ENCODE assay signal across 9 cellular contexts in genomic region chr20:51447097-51447764, GRCh38.
A peak's percentile ranks its signal among the peaks of the same experiment; 100 is the strongest.
DNase-seq lines count a peak whose midpoint lies in the region; ATAC-seq, FAIRE-seq and TF ChIP-seq lines count a peak whose summit lies in the region.
"Had no signal": no experiment of that assay in that cellular context is flagged by ENCODE, and none has a peak within 500 bp of the region (broad histone marks: within the 10 kb centered on the region; RNA-seq: fewer than 3 reads in every experiment).

No MANE protein-coding gene starts in this region.

- no peak overlapping the region for H3K27ac Mint-ChIP-seq in endodermal cell
- peak overlapping the region; percentile 94 for H3K27ac Mint-ChIP-seq in mesothelial cell of epicardium

- H3K4me3 Mint-ChIP-seq in endodermal cell (no peak overlapping the region), mesothelial cell of epicardium (no peak overlapping the region)
- H3K4me3 Mint-ChIP-seq: naive B cell had no signal

- H3K4me3 ChIP-seq in A549 (0 out of 3 replicates have a peak overlapping the region, but pooled peaks have one; percentile 1), endodermal cell (ENCODE audit: low read length) (no peak overlapping the region)

- no peaks in the 10 kb centered on the region for H3K36me3 ChIP-seq in endodermal cell (ENCODE audit: control insufficient read depth, insufficient read depth, low read length)

- FAIRE-seq in A549 (lab: Jason Lieb, UNC) = no peak

- peak; percentile 60 to 77 for DNase-seq in A549 (ENCODE audit: low read depth in 1 of 2, low spot score in 1 of 2)
- DNase-seq in LoVo (ENCODE audit: low spot score) = peak; percentile 37
- DNase-seq in endodermal cell = no peak
- peak in 1 of 2 experiments; percentile 56 for DNase-seq in mesothelial cell of epicardium (ENCODE audit: low spot score in 2 of 2, unreplicated experiment in 2 of 2)
- no peak for DNase-seq in NCI-H1105 treated with DMSO at 0.1 percent for 48 hours (lab: John Stamatoyannopoulos, UW)
- DNase-seq in effector CD8-positive, alpha-beta T cell (lab: John Stamatoyannopoulos, UW) = no peak
- DNase-seq: naive B cell had no signal

- peak overlapping the region; percentile 23 for H3K9ac ChIP-seq in endodermal cell (ENCODE audit: extremely low read depth, low read length, poor library complexity, severe bottlenecking)

- POLR2A ChIA-PET in A549 (lab: Yijun Ruan, JAX) = interaction anchor here (1.1 kb wide), 1 partner anchor 9 kb away, joined by 8 read pairs; no protein-coding TSS in a partner anchor

- H3K27me3 Mint-ChIP-seq in endodermal cell (ENCODE audit: insufficient read depth) (no peaks in the 10 kb centered on the region), mesothelial cell of epicardium (ENCODE audit: low read depth) (no peaks in the 10 kb centered on the region)
- H3K27me3 Mint-ChIP-seq: naive B cell had no signal

- 4% methylated on average over 14 of the region's 14 CpGs for WGBS in A549 (ENCODE audit: missing lambda C conversion rate)
- WGBS in endodermal cell (ENCODE audit: insufficient coverage in 1 of 2, insufficient read length in 1 of 2), 2 experiments = 74 to 85% methylated on average over 10 to 14 of the region's 14 CpGs

- ATAC-seq in A549 (peak; percentile 65 to 80), HG02885 (IDR thresholded peaks at IDR 0.05; ENCODE audit: poor library complexity, unreplicated experiment) (no peak), HG03460 (IDR thresholded peaks at IDR 0.05; ENCODE audit: unreplicated experiment) (no peak)

- peak in 1 of 2 experiments; percentile 10; a peak in 1 of 5 replicates for TF ChIP-seq EP300 in A549 (IDR thresholded peaks at IDR 0.05)

- H3K4me1 ChIP-seq in A549 = peaks cover 49% of the 10 kb centered on the region
- H3K4me1 ChIP-seq in endodermal cell (ENCODE audit: control insufficient read depth, insufficient read depth, low read length) = no peaks in the 10 kb centered on the region

- CTCF ChIA-PET in A549 (lab: Yijun Ruan, JAX) = interaction anchor here (0.9 to 1.6 kb wide), 2 partner anchors 10 to 13 kb away, joined by 5 to 6 read pairs; no protein-coding TSS in a partner anchor

- TF ChIP-seq POLR2A in A549 (IDR thresholded peaks at IDR 0.05; ENCODE audit: low read length) = no peak

- H3K27me3 ChIP-seq in endodermal cell (ENCODE audit: control insufficient read depth, insufficient read depth, low read length, poor library complexity, severe bottlenecking) = no peaks in the 10 kb centered on the region

- H3K36me3 Mint-ChIP-seq in endodermal cell (ENCODE audit: low read depth) (no peaks in the 10 kb centered on the region), mesothelial cell of epicardium (peaks cover 2% of the 10 kb centered on the region)

- peak overlapping the region; percentile 73 for H3K4me2 ChIP-seq in A549

- H3K4me1 Mint-ChIP-seq in endodermal cell (peaks cover 19% of the 10 kb centered on the region), mesothelial cell of epicardium (peaks cover 37% of the 10 kb centered on the region)

- H3K9me3 ChIP-seq in A549 (no peaks in the 10 kb centered on the region), endodermal cell (ENCODE audit: control insufficient read depth, low read length) (no peaks in the 10 kb centered on the region)

- H3K9me3 Mint-ChIP-seq in endodermal cell (no peaks in the 10 kb centered on the region), mesothelial cell of epicardium (no peaks in the 10 kb centered on the region)
- H3K9me3 Mint-ChIP-seq: naive B cell had no signal

- peak overlapping the region; percentile 44 to 84 for H3K27ac ChIP-seq in A549
- H3K27ac ChIP-seq in endodermal cell (ENCODE audit: low read depth, low read length) = no peak overlapping the region

- TF ChIP-seq CTCF in A549 (IDR thresholded peaks at IDR 0.05) (no peak), endodermal cell (conservative IDR thresholded peaks at IDR 0.05) (peak; percentile 13), mesothelial cell of epicardium (IDR thresholded peaks at IDR 0.05; ENCODE audit: unreplicated experiment) (no peak)

- 0 out of 5 replicates have a peak, but pooled peaks have one; percentile 2 to 4 for TF ChIP-seq RAD21 in A549 (conservative IDR thresholded peaks at IDR 0.05 in 1 of 2, IDR thresholded peaks at IDR 0.05 in 1 of 2)

TF ChIP-seq in A549, 52 proteins besides CTCF, POLR2A, EP300 and RAD21 (continues in another document):
- TF ChIP-seq RNF2 (IDR thresholded peaks at IDR 0.05; ENCODE audit: borderline replicate concordance, low read depth) (no peak), TFCP2L1 (CRISPR knock-in tag; IDR thresholded peaks at IDR 0.05) (no peak), MAFK (IDR thresholded peaks at IDR 0.05; ENCODE audit: partially characterized antibody) (peak; percentile 58), NFE2L2 (conservative IDR thresholded peaks at IDR 0.05; ENCODE audit: low read length) (no peak), TP53 (CRISPR knock-in tag; IDR thresholded peaks at IDR 0.05) (no peak), RARB (CRISPR knock-in tag; IDR thresholded peaks at IDR 0.05) (no peak), KDM5A (IDR thresholded peaks at IDR 0.05) (no peak), FOSL2 (IDR thresholded peaks at IDR 0.05) (peak; percentile 86), FOSL2 (CRISPR knock-in tag; IDR thresholded peaks at IDR 0.05) (no peak; the same call in none of the 2 replicates), ZC3H11A (IDR thresholded peaks at IDR 0.05) (no peak), JUN (IDR thresholded peaks at IDR 0.05) (peak in 1 of 2 experiments; percentile 41; a peak in 1 of 5 replicates), MAX (IDR thresholded peaks at IDR 0.05) (no peak), HDAC2 (IDR thresholded peaks at IDR 0.05) (no peak), CBX2 (IDR thresholded peaks at IDR 0.05; ENCODE audit: borderline replicate concordance, low read depth) (no peak), FOXS1 (CRISPR knock-in tag; IDR thresholded peaks at IDR 0.05) (no peak), FOSB (CRISPR knock-in tag; IDR thresholded peaks at IDR 0.05) (no peak), ATOH8 (CRISPR knock-in tag; IDR thresholded peaks at IDR 0.05; ENCODE audit: low read depth) (no peak), MYC (IDR thresholded peaks at IDR 0.05; ENCODE audit: borderline replicate concordance, low read length) (0 out of 2 replicates have a peak, but pooled peaks have one; percentile 22), ZNF302 (CRISPR knock-in tag; IDR thresholded peaks at IDR 0.05) (no peak), EHF (CRISPR knock-in tag; IDR thresholded peaks at IDR 0.05) (no peak), RFX5 (IDR thresholded peaks at IDR 0.05) (no peak), ELK1 (IDR thresholded peaks at IDR 0.05; ENCODE audit: low read depth, low read length) (no peak), ZSCAN20 (CRISPR knock-in tag; IDR thresholded peaks at IDR 0.05) (no peak), SMC3 (IDR thresholded peaks at IDR 0.05) (no peak), CEBPB (IDR thresholded peaks at IDR 0.05) (peak in 1 of 2 experiments; percentile 2; a peak in 1 of 4 replicates), ESRRA (IDR thresholded peaks at IDR 0.05; ENCODE audit: borderline replicate concordance, low read length) (no peak), BHLHE40 (IDR thresholded peaks at IDR 0.05; ENCODE audit: low read depth, low read length) (no peak)
- TF ChIP-seq, protein P1, sequence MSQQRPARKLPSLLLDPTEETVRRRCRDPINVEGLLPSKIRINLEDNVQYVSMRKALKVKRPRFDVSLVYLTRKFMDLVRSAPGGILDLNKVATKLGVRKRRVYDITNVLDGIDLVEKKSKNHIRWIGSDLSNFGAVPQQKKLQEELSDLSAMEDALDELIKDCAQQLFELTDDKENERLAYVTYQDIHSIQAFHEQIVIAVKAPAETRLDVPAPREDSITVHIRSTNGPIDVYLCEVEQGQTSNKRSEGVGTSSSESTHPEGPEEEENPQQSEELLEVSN (IDR thresholded peaks at IDR 0.05; ENCODE audit: borderline replicate concordance, low read depth) = no peak
- TF ChIP-seq, protein P2, sequence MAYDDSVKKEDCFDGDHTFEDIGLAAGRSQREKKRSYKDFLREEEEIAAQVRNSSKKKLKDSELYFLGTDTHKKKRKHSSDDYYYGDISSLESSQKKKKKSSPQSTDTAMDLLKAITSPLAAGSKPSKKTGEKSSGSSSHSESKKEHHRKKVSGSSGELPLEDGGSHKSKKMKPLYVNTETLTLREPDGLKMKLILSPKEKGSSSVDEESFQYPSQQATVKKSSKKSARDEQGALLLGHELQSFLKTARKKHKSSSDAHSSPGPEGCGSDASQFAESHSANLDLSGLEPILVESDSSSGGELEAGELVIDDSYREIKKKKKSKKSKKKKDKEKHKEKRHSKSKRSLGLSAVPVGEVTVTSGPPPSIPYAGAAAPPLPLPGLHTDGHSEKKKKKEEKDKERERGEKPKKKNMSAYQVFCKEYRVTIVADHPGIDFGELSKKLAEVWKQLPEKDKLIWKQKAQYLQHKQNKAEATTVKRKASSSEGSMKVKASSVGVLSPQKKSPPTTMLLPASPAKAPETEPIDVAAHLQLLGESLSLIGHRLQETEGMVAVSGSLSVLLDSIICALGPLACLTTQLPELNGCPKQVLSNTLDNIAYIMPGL (CRISPR knock-in tag; IDR thresholded peaks at IDR 0.05; ENCODE audit: borderline replicate concordance) = no peak

Comparison
In these comparisons a context has a peak if more than half of its experiments do, and no peak if none do; other contexts are left out.
1. ATAC-seq: peak in A549 (2 of 2); none in HG02885 (single experiment) and HG03460 (single experiment).
2. DNase-seq: peak in A549 (2 of 2) and LoVo (single experiment); none in endodermal cell (single experiment), NCI-H1105 treated with DMSO at 0.1 percent for 48 hours (single experiment) and effector CD8-positive, alpha-beta T cell (single experiment).